In the genomic region with DNA sequence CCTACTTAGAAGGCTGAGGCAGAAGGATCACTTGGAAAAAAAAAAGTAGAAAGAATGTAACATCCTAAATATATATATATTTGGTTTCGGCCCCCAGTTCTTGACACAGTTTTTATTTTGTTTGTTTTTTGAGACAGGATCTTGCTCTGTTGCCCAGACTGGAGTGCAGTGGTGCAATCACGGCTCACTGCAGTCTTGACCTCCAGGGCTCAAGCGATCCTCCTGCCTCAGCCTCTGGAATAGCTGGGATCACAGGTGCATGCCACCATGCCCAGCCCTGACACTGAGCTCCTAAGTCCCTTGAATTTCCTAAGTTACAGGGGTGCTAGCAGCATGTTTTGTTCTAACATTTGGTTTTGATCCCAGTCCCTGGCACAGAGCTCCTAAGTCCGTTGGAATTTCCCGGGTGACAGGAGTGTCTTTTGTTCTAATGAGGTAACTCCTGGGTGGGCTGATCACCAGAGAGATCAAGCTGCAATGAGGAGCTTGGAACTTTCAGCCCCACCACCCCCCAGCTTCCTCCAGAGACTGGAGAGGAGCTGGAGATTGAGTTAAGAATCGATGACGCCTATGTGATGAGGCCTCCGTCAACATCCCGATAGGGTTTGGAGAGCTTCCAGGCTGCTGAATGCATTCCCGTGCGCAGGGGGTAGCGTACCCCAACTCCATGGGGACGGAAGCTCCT, we compare ENCODE assay signal across 1 cellular context.
TF ChIP-seq lines count a peak whose summit lies in the region.

No MANE protein-coding gene starts in this region.

TF ChIP-seq in IMR-90, 13 proteins besides CTCF, POLR2A, EP300 and RAD21:
- no peak for TF ChIP-seq CEBPB (IDR thresholded peaks at IDR 0.05; ENCODE audit: low read depth, low read length)
- TF ChIP-seq BHLHE40 (IDR thresholded peaks at IDR 0.05; ENCODE audit: low read depth, low read length), result no peak
- TF ChIP-seq RCOR1 (IDR thresholded peaks at IDR 0.05; ENCODE audit: insufficient replicate concordance, low read length), result no peak
- no peak for TF ChIP-seq CHD1 (IDR thresholded peaks at IDR 0.05; ENCODE audit: low read depth, low read length)
- TF ChIP-seq, protein P1, sequence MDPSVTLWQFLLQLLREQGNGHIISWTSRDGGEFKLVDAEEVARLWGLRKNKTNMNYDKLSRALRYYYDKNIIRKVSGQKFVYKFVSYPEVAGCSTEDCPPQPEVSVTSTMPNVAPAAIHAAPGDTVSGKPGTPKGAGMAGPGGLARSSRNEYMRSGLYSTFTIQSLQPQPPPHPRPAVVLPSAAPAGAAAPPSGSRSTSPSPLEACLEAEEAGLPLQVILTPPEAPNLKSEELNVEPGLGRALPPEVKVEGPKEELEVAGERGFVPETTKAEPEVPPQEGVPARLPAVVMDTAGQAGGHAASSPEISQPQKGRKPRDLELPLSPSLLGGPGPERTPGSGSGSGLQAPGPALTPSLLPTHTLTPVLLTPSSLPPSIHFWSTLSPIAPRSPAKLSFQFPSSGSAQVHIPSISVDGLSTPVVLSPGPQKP (IDR thresholded peaks at IDR 0.05; ENCODE audit: borderline replicate concordance, low read depth, low read length), result no peak
- TF ChIP-seq SMC3 (IDR thresholded peaks at IDR 0.05; ENCODE audit: low read depth, low read length), result no peak
- TF ChIP-seq MXI1 (IDR thresholded peaks at IDR 0.05; ENCODE audit: borderline replicate concordance, low read depth, low read length), result no peak
- no peak for TF ChIP-seq FOS (IDR thresholded peaks at IDR 0.05; ENCODE audit: low read depth, low read length)
- TF ChIP-seq NFE2L2 (IDR thresholded peaks at IDR 0.05; ENCODE audit: low read depth, low read length), result no peak
- TF ChIP-seq MAFK (IDR thresholded peaks at IDR 0.05; ENCODE audit: low read depth, low read length), result no peak
- TF ChIP-seq MAZ (IDR thresholded peaks at IDR 0.05; ENCODE audit: borderline replicate concordance, low read depth, low read length), result no peak
- no peak for TF ChIP-seq RFX5 (IDR thresholded peaks at IDR 0.05; ENCODE audit: low read depth, low read length)
